10 cellular contexts compared by ENCODE assay signal in genomic region chr13:40440990-40441820, GRCh38.
DNase-seq lines count a peak whose midpoint lies in the region; ATAC-seq and TF ChIP-seq lines count a peak whose summit lies in the region.
"Had no signal": no experiment of that assay in that cellular context is flagged by ENCODE, and none has a peak within 500 bp of the region (broad histone marks: within the 10 kb centered on the region; RNA-seq: fewer than 3 reads in every experiment).

No MANE protein-coding gene starts in this region.

- TF ChIP-seq EP300 in suprapubic skin (IDR thresholded peaks at IDR 0.05): no peak

- H3K27ac ChIP-seq in liver (ENCODE audit: low read depth in 1 of 2, low read length in 2 of 2) (peak overlapping the region; percentile 65 to 70), suprapubic skin (peak overlapping the region; percentile 33)
- no peak overlapping the region for H3K27ac ChIP-seq in CD4-positive, alpha-beta T cell (ENCODE audit: low read depth, low read length)

- peaks cover 32% of the 10 kb centered on the region for H3K4me1 Mint-ChIP-seq in CD4-positive, alpha-beta T cell (ENCODE audit: low read depth)

- no peak for ATAC-seq in CD4-positive, alpha-beta T cell (ENCODE audit: poor library complexity)
- no peak for ATAC-seq in HG03460 (IDR thresholded peaks at IDR 0.05; ENCODE audit: unreplicated experiment)
- ATAC-seq in HG02885 (IDR thresholded peaks at IDR 0.05; ENCODE audit: poor library complexity, unreplicated experiment): no peak

- DNase-seq in MG63 (peak; percentile 75), dermis microvascular lymphatic vessel endothelial cell (ENCODE audit: low read depth in 2 of 2) (peak; percentile 77 to 92), suprapubic skin (ENCODE audit: low spot score in 2 of 2) (peak in 1 of 2 donors; percentile 79), mesenteric fat pad (ENCODE audit: low spot score) (no peak)
- DNase-seq in CD4-positive, alpha-beta T cell: no peak
- DNase-seq: activated CD4-positive, alpha-beta T cell treated with anti-CD3 and anti-CD28 coated beads, Interleukin-2, amount 50 U/mL, for 4 hours; stimulated activated CD4-positive, alpha-beta T cell treated with anti-CD3 and anti-CD28 coated beads, Interleukin-2, amount 100 ng/mL, for 24 hours had no signal

- no peak overlapping the region for H3K27ac Mint-ChIP-seq in CD4-positive, alpha-beta T cell

- TF ChIP-seq CTCF in liver (IDR thresholded peaks at IDR 0.05; ENCODE audit: low read depth, low read length, missing input control): no peak
- TF ChIP-seq CTCF in suprapubic skin (IDR thresholded peaks at IDR 0.05): no peak
- TF ChIP-seq CTCF in CD4-positive, alpha-beta T cell (IDR thresholded peaks at IDR 0.05): no peak

- H3K4me1 ChIP-seq in liver (ENCODE audit: control insufficient read depth in 4 of 4, insufficient read depth in 4 of 4, low read length in 3 of 4) (peaks cover 16 to 44% (median 36%) of the 10 kb centered on the region in 4 donors), suprapubic skin (peaks cover 25% of the 10 kb centered on the region)

- H3K36me3 ChIP-seq in MG63 (no peaks in the 10 kb centered on the region), liver (ENCODE audit: control insufficient read depth in 4 of 4, insufficient read depth in 3 of 4, low read depth in 1 of 4, low read length in 3 of 4) (no peaks in the 10 kb centered on the region), suprapubic skin (no peaks in the 10 kb centered on the region)

- peak; percentile 69 to 79 for TF ChIP-seq RAD21 in liver (IDR thresholded peaks at IDR 0.05)

- intact Hi-C loops in CD4-positive, alpha-beta T cell (cut with DNase I, micrococcal nuclease): no loop called here

- H3K27me3 ChIP-seq in MG63: no peaks in the 10 kb centered on the region
- no peaks in the 10 kb centered on the region for H3K27me3 ChIP-seq in liver (ENCODE audit: control insufficient read depth in 4 of 4, insufficient read depth in 4 of 4, low read length in 3 of 4)
- no peaks in the 10 kb centered on the region for H3K27me3 ChIP-seq in suprapubic skin
- no peaks in the 10 kb centered on the region for H3K27me3 ChIP-seq in CD4-positive, alpha-beta T cell (ENCODE audit: control insufficient read depth, insufficient read depth, low read length)

- no peak overlapping the region for H3K4me3 Mint-ChIP-seq in CD4-positive, alpha-beta T cell

- POLR2A ChIA-PET in CD4-positive, alpha-beta T cell (lab: Charles Lee): no interaction called here

- no peak overlapping the region for H3K4me3 ChIP-seq in MG63
- no peak overlapping the region for H3K4me3 ChIP-seq in liver (ENCODE audit: low read depth in 1 of 3, low read length in 3 of 3)
- H3K4me3 ChIP-seq in suprapubic skin: no peak overlapping the region

- H3K9ac ChIP-seq in liver (ENCODE audit: low read depth in 1 of 2, low read length in 2 of 2): peak overlapping the region in 1 of 2 donors; percentile 0

- H3K27me3 Mint-ChIP-seq in CD4-positive, alpha-beta T cell: no peaks in the 10 kb centered on the region

- H3K9me3 ChIP-seq in MG63 (no peaks in the 10 kb centered on the region), liver (ENCODE audit: control insufficient read depth in 4 of 4, low read length in 3 of 4) (no peaks in the 10 kb centered on the region), suprapubic skin (no peaks in the 10 kb centered on the region)
- no peaks in the 10 kb centered on the region for H3K9me3 ChIP-seq in CD4-positive, alpha-beta T cell (ENCODE audit: control insufficient read depth, low read length)

- CTCF ChIA-PET in CD4-positive, alpha-beta T cell (lab: Charles Lee): no interaction called here

- no peak for TF ChIP-seq POLR2A in suprapubic skin (IDR thresholded peaks at IDR 0.05)

- 26% methylated on average over 9 of the region's 9 CpGs for WGBS in liver
- WGBS in suprapubic skin: 51% methylated on average over 9 of the region's 9 CpGs

- H3K9me3 Mint-ChIP-seq in CD4-positive, alpha-beta T cell: no peaks in the 10 kb centered on the region

- no peaks in the 10 kb centered on the region for H3K36me3 Mint-ChIP-seq in CD4-positive, alpha-beta T cell (ENCODE audit: low read depth)

TF ChIP-seq in liver, 16 proteins besides CTCF, POLR2A, EP300 and RAD21:
- TF ChIP-seq NR2F2 (IDR thresholded peaks at IDR 0.05) (peak; percentile 83), ZBTB33 (IDR thresholded peaks at IDR 0.05) (peak; percentile 52), HNF4A (conservative IDR thresholded peaks at IDR 0.05) (peak; percentile 86 to 90), GABPA (IDR thresholded peaks at IDR 0.05 in 1 of 2, conservative IDR thresholded peaks at IDR 0.05 in 1 of 2) (no peak), FOXA1 (IDR thresholded peaks at IDR 0.05) (no peak), SP1 (IDR thresholded peaks at IDR 0.05) (peak; percentile 98), JUND (IDR thresholded peaks at IDR 0.05) (peak; percentile 74 to 85), RXRA (IDR thresholded peaks at IDR 0.05) (peak; percentile 99), HNF4G (IDR thresholded peaks at IDR 0.05) (peak; percentile 73), TAF1 (conservative IDR thresholded peaks at IDR 0.05) (no peak), MAX (IDR thresholded peaks at IDR 0.05) (peak; percentile 73), ATF3 (IDR thresholded peaks at IDR 0.05) (no peak), REST (IDR thresholded peaks at IDR 0.05) (peak; percentile 36), EGR1 (IDR thresholded peaks at IDR 0.05; ENCODE audit: low read depth in 2 of 2) (peak in 1 of 2 donors; percentile 76), FOXA2 (IDR thresholded peaks at IDR 0.05) (peak; percentile 28), YY1 (IDR thresholded peaks at IDR 0.05) (peak; percentile 79)

Comparison
In these comparisons a context has a peak if more than half of its experiments do, and no peak if none do; other contexts are left out.
1. DNase-seq: peak in MG63 (single experiment) and dermis microvascular lymphatic vessel endothelial cell (2 of 2); none in CD4-positive, alpha-beta T cell (0 of 10) and mesenteric fat pad (single experiment).